14 cellular contexts compared by ENCODE assay signal in the genomic region with DNA sequence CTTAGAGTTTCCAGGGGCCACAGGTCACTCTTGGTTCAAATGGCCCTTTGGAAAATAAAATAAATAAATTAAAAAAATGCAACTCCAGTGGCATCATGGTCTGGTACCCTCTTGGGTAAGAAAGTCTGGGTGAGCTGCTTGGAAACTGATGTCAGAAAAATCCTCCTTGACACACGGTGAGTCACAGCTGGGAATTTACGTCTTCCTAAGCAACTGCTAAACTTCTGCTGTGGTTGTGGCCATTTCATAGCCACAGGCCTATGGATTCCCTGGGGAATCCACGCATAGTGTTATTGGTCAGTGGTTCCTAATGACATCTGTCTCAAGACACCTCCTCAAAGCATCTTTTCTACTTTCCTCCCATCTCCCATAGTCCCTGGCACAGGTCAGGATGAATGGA.
A peak's percentile ranks its signal among the peaks of the same experiment; 100 is the strongest.
DNase-seq lines count a peak whose midpoint lies in the region; ATAC-seq, FAIRE-seq and TF ChIP-seq lines count a peak whose summit lies in the region.
"Had no signal": no experiment of that assay in that cellular context is flagged by ENCODE, and none has a peak within 500 bp of the region (broad histone marks: within the 10 kb centered on the region; RNA-seq: fewer than 3 reads in every experiment).

No MANE protein-coding gene starts in this region.

- no peak overlapping the region for H3K56ac ChIP-seq in mesendoderm (ENCODE audit: low read length)

- H3K79me1 ChIP-seq in mesendoderm (ENCODE audit: low read length), result no peaks in the 10 kb centered on the region

- no peak overlapping the region for H2BK120ac ChIP-seq in mesendoderm (ENCODE audit: low read depth, low read length)

- DNase-seq in AG20443 (ENCODE audit: low spot score) (peak; percentile 82), M059J (ENCODE audit: low read depth) (peak; percentile 92), bronchial epithelial cell (ENCODE audit: low read depth) (peak; percentile 88), mesendoderm (peak; percentile 26), heart right ventricle (no peak)
- DNase-seq in activated naive CD8-positive, alpha-beta T cell treated with anti-CD3 and anti-CD28 coated beads, Interleukin-2, amount 50 U/mL, for 24 hours, result no peak
- DNase-seq: occipital lobe; stimulated activated naive B cell treated with anti-CD40 and anti-IgM and Interleukin-4, amounts not matched to agents 10 μg/mL and 1 μg/mL and 100 μg/mL, for 72 hours had no signal

- ATAC-seq in HG02840 (IDR thresholded peaks at IDR 0.05; ENCODE audit: low FRiP score, unreplicated experiment) (no peak), GM18868 (IDR thresholded peaks at IDR 0.05; ENCODE audit: unreplicated experiment) (no peak), heart right ventricle (no peak)
- ATAC-seq in activated naive CD8-positive, alpha-beta T cell treated with anti-CD3 and anti-CD28 coated beads, Interleukin-2, amount 50 U/mL, for 24 hours, result no peak
- ATAC-seq: activated T-helper 17 cell treated with anti-CD3 and anti-CD28 coated beads, Interleukin-2, amount 50 U/mL, for 72 hours; GM12878; stimulated activated naive B cell treated with anti-CD40 and anti-IgM and Interleukin-4, amounts not matched to agents 10 μg/mL and 1 μg/mL and 100 μg/mL, for 72 hours had no signal

- no peak overlapping the region for H3K4me2 ChIP-seq in mesendoderm (ENCODE audit: low read length)
- H3K4me2 ChIP-seq: KMS-11 had no signal

- H2BK15ac ChIP-seq in mesendoderm (replicated peaks; ENCODE audit: low read depth), result no peak overlapping the region

- no peaks in the 10 kb centered on the region for H3K4me1 ChIP-seq in mesendoderm (ENCODE audit: control insufficient read depth, low read depth, low read length)
- peaks cover 0 to 45% (median 32%) of the 10 kb centered on the region in 9 donors for H3K4me1 ChIP-seq in heart right ventricle

- no peak overlapping the region for H4K5ac ChIP-seq in mesendoderm (ENCODE audit: low read length)

- no peak for FAIRE-seq in bronchial epithelial cell (lab: Jason Lieb, UNC)
- FAIRE-seq: colon, GM12878 had no signal

- no peaks in the 10 kb centered on the region for H3K9me3 ChIP-seq in heart right ventricle

- no CpG with 5 or more reads among the region's 3 CpGs for WGBS in mesendoderm (ENCODE audit: extremely low coverage, insufficient coverage, low lambda C conversion rate)
- WGBS in heart right ventricle, 2 donors, result 94% methylated on average over 3 of the region's 3 CpGs

- no peak overlapping the region for H3K27ac Mint-ChIP-seq in activated naive CD8-positive, alpha-beta T cell treated with anti-CD3 and anti-CD28 coated beads, Interleukin-2, amount 50 U/mL, for 24 hours
- H3K27ac Mint-ChIP-seq: activated T-helper 17 cell treated with anti-CD3 and anti-CD28 coated beads, Interleukin-2, amount 50 U/mL, for 72 hours; stimulated activated naive B cell treated with anti-CD40 and anti-IgM and Interleukin-4, amounts not matched to agents 10 μg/mL and 1 μg/mL and 100 μg/mL, for 72 hours had no signal

- no peaks in the 10 kb centered on the region for H3K79me2 ChIP-seq in mesendoderm (ENCODE audit: control insufficient read depth, insufficient read depth, low read length)

- H3K27me3 ChIP-seq in bronchial epithelial cell (ENCODE audit: control insufficient read depth, insufficient read depth, low read length) (no peaks in the 10 kb centered on the region), mesendoderm (ENCODE audit: insufficient read depth, low read length, poor library complexity) (no peaks in the 10 kb centered on the region), heart right ventricle (no peaks in the 10 kb centered on the region)

- H3K27ac ChIP-seq in mesendoderm (ENCODE audit: low read depth, low read length), result no peak overlapping the region
- peak overlapping the region in 2 of 10 donors; percentile 20 to 65 for H3K27ac ChIP-seq in heart right ventricle
- H3K27ac ChIP-seq: KMS-11 had no signal

- no peak overlapping the region for H3K4me3 ChIP-seq in bronchial epithelial cell (ENCODE audit: low read depth, low read length)
- no peak overlapping the region for H3K4me3 ChIP-seq in mesendoderm (ENCODE audit: low read length)
- no peak overlapping the region for H3K4me3 ChIP-seq in heart right ventricle
- H3K4me3 ChIP-seq: GM12878 had no signal

- H2AK5ac ChIP-seq in mesendoderm (ENCODE audit: low read length), result no peak overlapping the region

- TF ChIP-seq CTCF in bronchial epithelial cell (IDR thresholded peaks at IDR 0.05; ENCODE audit: insufficient read depth, low read length, severe bottlenecking) (no peak), heart right ventricle (IDR thresholded peaks at IDR 0.05) (no peak)

- H3K36me3 Mint-ChIP-seq in activated naive CD8-positive, alpha-beta T cell treated with anti-CD3 and anti-CD28 coated beads, Interleukin-2, amount 50 U/mL, for 24 hours (ENCODE audit: low read depth), result no peaks in the 10 kb centered on the region
- H3K36me3 Mint-ChIP-seq: stimulated activated naive B cell treated with anti-CD40 and anti-IgM and Interleukin-4, amounts not matched to agents 10 μg/mL and 1 μg/mL and 100 μg/mL, for 72 hours had no signal

- no peak overlapping the region for H3K9ac ChIP-seq in mesendoderm (ENCODE audit: low read length)
- H3K9ac ChIP-seq: KMS-11 had no signal

- H3K36me3 ChIP-seq in bronchial epithelial cell (ENCODE audit: control insufficient read depth, insufficient read depth, low read length), result no peaks in the 10 kb centered on the region
- no peaks in the 10 kb centered on the region for H3K36me3 ChIP-seq in mesendoderm (ENCODE audit: control insufficient read depth, insufficient read depth, low read length)
- H3K36me3 ChIP-seq in heart right ventricle, result no peaks in the 10 kb centered on the region

- intact Hi-C loops in heart right ventricle (cut with DNase I), result no loop called here

- no peak overlapping the region for H3K4ac ChIP-seq in mesendoderm (ENCODE audit: low read depth, low read length)

- H3K4me1 Mint-ChIP-seq in activated naive CD8-positive, alpha-beta T cell treated with anti-CD3 and anti-CD28 coated beads, Interleukin-2, amount 50 U/mL, for 24 hours, result peaks cover 9% of the 10 kb centered on the region
- H3K4me1 Mint-ChIP-seq: activated T-helper 17 cell treated with anti-CD3 and anti-CD28 coated beads, Interleukin-2, amount 50 U/mL, for 72 hours; stimulated activated naive B cell treated with anti-CD40 and anti-IgM and Interleukin-4, amounts not matched to agents 10 μg/mL and 1 μg/mL and 100 μg/mL, for 72 hours had no signal

- no peak overlapping the region for H3K4me3 Mint-ChIP-seq in activated naive CD8-positive, alpha-beta T cell treated with anti-CD3 and anti-CD28 coated beads, Interleukin-2, amount 50 U/mL, for 24 hours
- H3K4me3 Mint-ChIP-seq: activated T-helper 17 cell treated with anti-CD3 and anti-CD28 coated beads, Interleukin-2, amount 50 U/mL, for 72 hours; stimulated activated naive B cell treated with anti-CD40 and anti-IgM and Interleukin-4, amounts not matched to agents 10 μg/mL and 1 μg/mL and 100 μg/mL, for 72 hours had no signal

- H3K27me3 Mint-ChIP-seq in activated naive CD8-positive, alpha-beta T cell treated with anti-CD3 and anti-CD28 coated beads, Interleukin-2, amount 50 U/mL, for 24 hours, result peaks cover 5% of the 10 kb centered on the region

- H3K18ac ChIP-seq in mesendoderm (ENCODE audit: low read length), result no peak overlapping the region

- H4K8ac ChIP-seq in mesendoderm (ENCODE audit: low read depth, low read length), result no peak overlapping the region

- H2BK5ac ChIP-seq in mesendoderm (ENCODE audit: low read length), result no peak overlapping the region

- peaks cover 3% of the 10 kb centered on the region for H3K9me3 Mint-ChIP-seq in activated naive CD8-positive, alpha-beta T cell treated with anti-CD3 and anti-CD28 coated beads, Interleukin-2, amount 50 U/mL, for 24 hours
- H3K9me3 Mint-ChIP-seq: stimulated activated naive B cell treated with anti-CD40 and anti-IgM and Interleukin-4, amounts not matched to agents 10 μg/mL and 1 μg/mL and 100 μg/mL, for 72 hours had no signal

- H3K23ac ChIP-seq in mesendoderm (ENCODE audit: low read length), result no peak overlapping the region

Comparison
In these comparisons a context has a peak if more than half of its experiments do, and no peak if none do; other contexts are left out.
1. DNase-seq: peak in AG20443 (single experiment), M059J (single experiment), bronchial epithelial cell (single experiment) and mesendoderm (single experiment); none in heart right ventricle (0 of 2) and activated naive CD8-positive, alpha-beta T cell treated with anti-CD3 and anti-CD28 coated beads, Interleukin-2, amount 50 U/mL, for 24 hours (single experiment).